In genomic region chr17:37273419-37274051, GRCh38 we compare ENCODE assay signal across 10 cellular contexts.
DNase-seq lines count a peak whose midpoint lies in the region; ATAC-seq and TF ChIP-seq lines count a peak whose summit lies in the region.
"Had no signal": no experiment of that assay in that cellular context is flagged by ENCODE, and none has a peak within 500 bp of the region (broad histone marks: within the 10 kb centered on the region; RNA-seq: fewer than 3 reads in every experiment).

No MANE protein-coding gene starts in this region.

- peaks cover 25% of the 10 kb centered on the region for H3K36me3 Mint-ChIP-seq in endodermal cell (ENCODE audit: low read depth)
- H3K36me3 Mint-ChIP-seq in activated naive CD4-positive, alpha-beta T cell treated with anti-CD3 and anti-CD28 coated beads, Interleukin-2, amount 10 ng/mL, durations not matched to agents 7 days and 5 days: peaks cover 36% of the 10 kb centered on the region

- H3K4me1 ChIP-seq in endodermal cell (ENCODE audit: control insufficient read depth, insufficient read depth, low read length) (no peaks in the 10 kb centered on the region), prostate gland (replicated peaks) (peaks cover 3% of the 10 kb centered on the region), psoas muscle (no peaks in the 10 kb centered on the region)

- intact Hi-C loops in prostate gland (cut with DNase I): no loop called here
- intact Hi-C loops in psoas muscle (cut with DNase I): no loop called here

- no peak for ATAC-seq in psoas muscle
- no peak for ATAC-seq in GM18867 (IDR thresholded peaks at IDR 0.05; ENCODE audit: unreplicated experiment)
- no peak for ATAC-seq in HG03442 (IDR thresholded peaks at IDR 0.05; ENCODE audit: unreplicated experiment)

- no peaks in the 10 kb centered on the region for H3K27me3 Mint-ChIP-seq in endodermal cell (ENCODE audit: insufficient read depth)
- H3K27me3 Mint-ChIP-seq in activated naive CD4-positive, alpha-beta T cell treated with anti-CD3 and anti-CD28 coated beads, Interleukin-2, amount 10 ng/mL, durations not matched to agents 7 days and 5 days: no peaks in the 10 kb centered on the region

- H3K9ac ChIP-seq in endodermal cell (ENCODE audit: extremely low read depth, low read length, poor library complexity, severe bottlenecking): no peak overlapping the region

- H3K36me3 ChIP-seq in endodermal cell (ENCODE audit: control insufficient read depth, insufficient read depth, low read length): peaks cover 65% of the 10 kb centered on the region
- H3K36me3 ChIP-seq in prostate gland: no peaks in the 10 kb centered on the region
- peaks cover 4 to 70% of the 10 kb centered on the region in 2 donors for H3K36me3 ChIP-seq in psoas muscle (ENCODE audit: insufficient read depth in 1 of 2, low read depth in 1 of 2)

- TF ChIP-seq POLR2A in prostate gland (IDR thresholded peaks at IDR 0.05): peak; percentile 38

- H3K9me3 Mint-ChIP-seq in endodermal cell: no peaks in the 10 kb centered on the region
- H3K9me3 Mint-ChIP-seq in activated naive CD4-positive, alpha-beta T cell treated with anti-CD3 and anti-CD28 coated beads, Interleukin-2, amount 10 ng/mL, durations not matched to agents 7 days and 5 days: no peaks in the 10 kb centered on the region
- H3K9me3 Mint-ChIP-seq: T-helper 1 cell treated with Interleukin-12 subunit alpha and Interleukin-12 subunit beta and Interleukin-4 antibody, amounts not matched to agents 30 μg/mL and 1 μg/mL, for 36 hours had no signal

- TF ChIP-seq CTCF in endodermal cell (conservative IDR thresholded peaks at IDR 0.05) (no peak), prostate gland (IDR thresholded peaks at IDR 0.05) (no peak), psoas muscle (IDR thresholded peaks at IDR 0.05) (no peak)

- H3K4me3 ChIP-seq in endodermal cell (ENCODE audit: low read length) (no peak overlapping the region), prostate gland (peak overlapping the region in 1 of 2 donors; percentile 2), psoas muscle (no peak overlapping the region)

- no peaks in the 10 kb centered on the region for H3K27me3 ChIP-seq in endodermal cell (ENCODE audit: control insufficient read depth, insufficient read depth, low read length, poor library complexity, severe bottlenecking)
- no peaks in the 10 kb centered on the region for H3K27me3 ChIP-seq in prostate gland (replicated peaks; ENCODE audit: insufficient read depth)
- no peaks in the 10 kb centered on the region for H3K27me3 ChIP-seq in psoas muscle (ENCODE audit: insufficient read depth in 3 of 3, low read length in 2 of 3)

- H3K27ac ChIP-seq in endodermal cell (ENCODE audit: low read depth, low read length) (no peak overlapping the region), prostate gland (peak overlapping the region; percentile 53 to 64), psoas muscle (no peak overlapping the region)

- WGBS in endodermal cell (ENCODE audit: insufficient coverage in 1 of 2, insufficient read length in 1 of 2), 2 experiments: 50 to 89% methylated on average over 1 to 3 of the region's 3 CpGs
- 36% methylated on average over 3 of the region's 3 CpGs for WGBS in prostate gland
- WGBS in psoas muscle, 3 donors: 68 to 70% (median 69%) methylated on average over 3 of the region's 3 CpGs

- peak; percentile 46 for DNase-seq in ELR (ENCODE audit: low read depth)
- peak; percentile 93 for DNase-seq in NCI-H82 (lab: John Stamatoyannopoulos, UW)
- DNase-seq in endodermal cell: no peak
- DNase-seq in prostate gland (ENCODE audit: low spot score): no peak
- no peak for DNase-seq in psoas muscle
- no peak for DNase-seq in activated naive CD4-positive, alpha-beta T cell treated with anti-CD3 and anti-CD28 coated beads, Interleukin-2, amount 10 ng/mL, durations not matched to agents 7 days and 5 days
- DNase-seq: NCI-H1436 treated with DMSO at 0.1 percent for 48 hours had no signal

- peaks cover 2% of the 10 kb centered on the region for H3K4me1 Mint-ChIP-seq in endodermal cell
- peaks cover 11% of the 10 kb centered on the region for H3K4me1 Mint-ChIP-seq in activated naive CD4-positive, alpha-beta T cell treated with anti-CD3 and anti-CD28 coated beads, Interleukin-2, amount 10 ng/mL, durations not matched to agents 7 days and 5 days

- H3K27ac Mint-ChIP-seq in endodermal cell: peak overlapping the region; percentile 19
- no peak overlapping the region for H3K27ac Mint-ChIP-seq in activated naive CD4-positive, alpha-beta T cell treated with anti-CD3 and anti-CD28 coated beads, Interleukin-2, amount 10 ng/mL, durations not matched to agents 7 days and 5 days
- H3K27ac Mint-ChIP-seq: T-helper 1 cell treated with Interleukin-12 subunit alpha and Interleukin-12 subunit beta and Interleukin-4 antibody, amounts not matched to agents 30 μg/mL and 1 μg/mL, for 36 hours had no signal

- H3K9me3 ChIP-seq in endodermal cell (ENCODE audit: control insufficient read depth, low read length): no peaks in the 10 kb centered on the region
- H3K9me3 ChIP-seq in prostate gland: no peaks in the 10 kb centered on the region
- no peaks in the 10 kb centered on the region for H3K9me3 ChIP-seq in psoas muscle

- CTCF ChIA-PET in activated naive CD4-positive, alpha-beta T cell treated with anti-CD3 and anti-CD28 coated beads, Interleukin-2, amount 10 ng/mL, durations not matched to agents 7 days and 5 days (lab: Charles Lee): no interaction called here

- H3K4me3 Mint-ChIP-seq in endodermal cell: no peak overlapping the region
- H3K4me3 Mint-ChIP-seq in activated naive CD4-positive, alpha-beta T cell treated with anti-CD3 and anti-CD28 coated beads, Interleukin-2, amount 10 ng/mL, durations not matched to agents 7 days and 5 days: no peak overlapping the region
- H3K4me3 Mint-ChIP-seq: T-helper 1 cell treated with Interleukin-12 subunit alpha and Interleukin-12 subunit beta and Interleukin-4 antibody, amounts not matched to agents 30 μg/mL and 1 μg/mL, for 36 hours had no signal

Comparison
In these comparisons a context has a peak if more than half of its experiments do, and no peak if none do; other contexts are left out.
1. DNase-seq: peak in ELR (single experiment) and NCI-H82 (single experiment); none in endodermal cell (single experiment), prostate gland (single experiment), psoas muscle (0 of 2) and activated naive CD4-positive, alpha-beta T cell treated with anti-CD3 and anti-CD28 coated beads, Interleukin-2, amount 10 ng/mL, durations not matched to agents 7 days and 5 days (single experiment).
2. H3K27ac ChIP-seq: peak in prostate gland (2 of 2); none in endodermal cell (single experiment) and psoas muscle (single experiment).